In the genomic region with DNA sequence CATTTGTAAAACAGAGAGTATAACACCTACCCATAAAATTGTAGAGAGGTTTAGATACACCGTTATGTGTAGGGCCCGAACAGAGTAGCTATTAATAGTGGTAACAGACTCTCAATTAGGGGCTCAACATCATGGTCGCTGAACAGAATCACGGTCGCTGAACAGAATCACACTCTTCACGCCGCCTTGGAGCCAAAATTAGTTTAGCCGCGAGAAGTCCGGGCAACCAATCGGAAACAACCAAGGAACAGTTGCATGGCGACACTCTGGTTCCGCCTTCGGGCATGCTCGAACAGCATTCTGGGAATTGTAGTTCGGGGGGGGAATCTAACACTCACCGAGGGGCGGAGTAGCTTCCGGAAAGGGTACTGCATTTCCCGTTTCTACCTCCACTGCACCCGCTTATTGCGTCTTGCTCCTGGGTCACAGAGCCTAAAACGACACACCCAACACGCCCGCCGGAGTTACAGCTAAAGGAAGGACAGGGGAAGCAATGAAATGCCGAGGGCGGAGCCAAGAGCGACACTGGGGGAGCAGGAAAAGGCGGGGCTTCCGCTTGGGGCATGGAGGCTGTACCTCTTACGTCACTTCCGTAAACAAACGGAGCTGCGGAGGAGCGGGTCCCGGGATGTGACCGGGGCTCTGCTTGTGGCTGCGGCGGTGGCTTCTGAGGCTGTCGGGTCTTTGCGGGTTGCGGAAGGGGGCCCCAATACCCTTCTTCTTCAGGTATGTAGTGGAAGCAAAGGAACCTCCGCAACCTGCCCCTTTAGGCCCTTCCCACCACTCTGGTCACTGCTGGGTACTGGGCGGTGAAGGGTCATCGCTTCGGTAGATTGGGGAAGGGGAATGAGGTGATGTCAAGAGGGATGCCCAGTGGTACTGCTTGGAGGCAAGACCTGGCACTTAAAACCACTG, we compare ENCODE assay signal across 1 cellular context.
A peak's percentile ranks its signal among the peaks of the same experiment; 100 is the strongest.
TF ChIP-seq lines count a peak whose summit lies in the region.

CCDC28A (plus strand) TSS at position 593 of the 915 bp plus-strand sequence. CDS start 2,352 bp downstream, outside the sequence.

TF ChIP-seq in SK-N-SH, 30 proteins besides CTCF, POLR2A, EP300 and RAD21 (continued from another document):
- TF ChIP-seq, protein P1, sequence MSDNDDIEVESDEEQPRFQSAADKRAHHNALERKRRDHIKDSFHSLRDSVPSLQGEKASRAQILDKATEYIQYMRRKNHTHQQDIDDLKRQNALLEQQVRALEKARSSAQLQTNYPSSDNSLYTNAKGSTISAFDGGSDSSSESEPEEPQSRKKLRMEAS (IDR thresholded peaks at IDR 0.05; ENCODE audit: low read depth): peak; percentile 84
- TF ChIP-seq REST (IDR thresholded peaks at IDR 0.05; ENCODE audit: low read depth, low read length) (no peak), FOSL2 (IDR thresholded peaks at IDR 0.05; ENCODE audit: borderline replicate concordance, low read depth) (no peak), TCF12 (IDR thresholded peaks at IDR 0.05) (no peak), POLR2AphosphoS5 (IDR thresholded peaks at IDR 0.05; ENCODE audit: low read depth, low read length) (peak; percentile 25; the same call in 1 of the 2 replicates), RFX5 (IDR thresholded peaks at IDR 0.05; ENCODE audit: low read length) (no peak), TAF1 (IDR thresholded peaks at IDR 0.05; ENCODE audit: borderline replicate concordance, low read depth, low read length) (no peak; the same call in 1 of the 2 replicates), GABPA (IDR thresholded peaks at IDR 0.05; ENCODE audit: low read depth) (peak; percentile 91), TEAD4 (IDR thresholded peaks at IDR 0.05; ENCODE audit: borderline replicate concordance, insufficient read depth) (no peak), FOXJ3 (CRISPR knock-in tag; IDR thresholded peaks at IDR 0.05) (no peak; the same call in 1 of the 2 replicates)
